ENCODE assay signal across 7 cellular contexts in genomic region chr7:27130540-27131389, GRCh38. TPM values are rescaled to one million over a fixed set of nuclear protein-coding genes. Genes with fewer than 3 reads are reported as not detected.
A peak's percentile ranks its signal among the peaks of the same experiment; 100 is the strongest.
DNase-seq lines count a peak whose midpoint lies in the region; ATAC-seq, FAIRE-seq and TF ChIP-seq lines count a peak whose summit lies in the region.

HOXA4 (minus strand) TSS chr7:27130757; CDS start chr7:27130733, 24 bp downstream.

- TF ChIP-seq POLR2A in H54 (IDR thresholded peaks at IDR 0.05; ENCODE audit: low read depth, low read length) (peak; percentile 88), testis (IDR thresholded peaks at IDR 0.05) (no peak)

- intact Hi-C loops in OCI-LY7 (cut with micrococcal nuclease; ENCODE audit: unreplicated experiment) (no loop called here), testis (cut with DNase I; ENCODE audit: low total_unique reads) (no loop called here)

- H4K20me1 ChIP-seq in OCI-LY7 (ENCODE audit: insufficient read depth, low read length): no peaks in the 10 kb centered on the region; the same call in 1 of the 2 replicates

- 5 to 7% methylated on average over 15 to 66 of the region's 67 CpGs for WGBS in testis, 2 donors

- CTCF ChIA-PET in OCI-LY7 (lab: Charles Lee; ENCODE audit: unreplicated experiment): interaction anchor here (1.8 kb wide), 1 partner anchor 20 kb away, joined by 5 read pairs; no protein-coding TSS in a partner anchor

- peak within 1 kb of the TSS; percentile 74 for H3K4me2 ChIP-seq in OCI-LY7 (ENCODE audit: low read length)

- TSS peak; percentile 94 for BruUV-seq in OCI-LY7 (replicated peaks; lab: Mats Ljungman, UMichigan)

- H3K9me3 ChIP-seq in OCI-LY7 (ENCODE audit: low read length) (no peaks in the 10 kb centered on the region), testis (no peaks in the 10 kb centered on the region)

- H3K4me3 ChIP-seq in OCI-LY7 (ENCODE audit: low read depth, low read length, poor library complexity, severe bottlenecking): peak within 1 kb of the TSS; percentile 76
- peak within 1 kb of the TSS; percentile 59 to 67 for H3K4me3 ChIP-seq in foreskin fibroblast (ENCODE audit: low read depth in 1 of 2, low read length in 2 of 2)
- H3K4me3 ChIP-seq in testis: peak within 1 kb of the TSS; percentile 57 to 75

- no peak for TF ChIP-seq CTCF in OCI-LY7 (conservative IDR thresholded peaks at IDR 0.05; ENCODE audit: low read length)
- no peak for TF ChIP-seq CTCF in foreskin fibroblast (IDR thresholded peaks at IDR 0.05; ENCODE audit: low read depth, low read length)
- no peak for TF ChIP-seq CTCF in omental fat pad (IDR thresholded peaks at IDR 0.05)
- TF ChIP-seq CTCF in testis (IDR thresholded peaks at IDR 0.05): no peak

- peaks cover 4% of the 10 kb centered on the region for H3K4me1 ChIP-seq in OCI-LY7 (ENCODE audit: insufficient read depth, low read length, poor library complexity, severe bottlenecking)
- no peaks in the 10 kb centered on the region for H3K4me1 ChIP-seq in testis

- H3K36me3 ChIP-seq in OCI-LY7 (ENCODE audit: insufficient read depth, low read length) (no peaks in the 10 kb centered on the region), testis (ENCODE audit: low read depth, missing control alignments) (no peaks in the 10 kb centered on the region)

- peak; percentile 98 for DNase-seq in H54 (ENCODE audit: insufficient read length, low spot score)
- DNase-seq in OCI-LY7 (ENCODE audit: low spot score): peak; percentile 73
- DNase-seq in activated T-helper 1 cell treated with anti-CD3 and anti-CD28 coated beads, Interleukin-2, amount 50 U/mL, for 16 hours (ENCODE audit: low read depth in 1 of 2, low spot score in 1 of 2): peak; percentile 50 to 57
- DNase-seq in foreskin fibroblast: peak; percentile 86 to 94
- peak; percentile 87 for DNase-seq in omental fat pad (ENCODE audit: low spot score)
- peak; percentile 88 for DNase-seq in testis

- POLR2A ChIA-PET in OCI-LY7 (lab: Charles Lee): interaction anchor here (0.6 to 1.5 kb wide), 10 partner anchors 11 to 441 kb away, joined by 3 to 11 read pairs (median 3); no protein-coding TSS in a partner anchor

- H3K27ac ChIP-seq in OCI-LY7 (ENCODE audit: low read depth, low read length, poor library complexity, severe bottlenecking) (peak within 1 kb of the TSS; percentile 14), testis (no peak within 1 kb of the TSS)

- no peaks in the 10 kb centered on the region for H3K79me2 ChIP-seq in OCI-LY7 (ENCODE audit: insufficient read depth, low read depth, low read length)

- no peaks in the 10 kb centered on the region for H3K9me2 ChIP-seq in OCI-LY7 (ENCODE audit: insufficient read depth, low read length)

- ATAC-seq in omental fat pad (ENCODE audit: low FRiP score) (peak; percentile 90), GM19324 (IDR thresholded peaks at IDR 0.05; ENCODE audit: low FRiP score, unreplicated experiment) (no peak)

- H2AFZ ChIP-seq in OCI-LY7 (ENCODE audit: low read length): peak within 1 kb of the TSS; percentile 79

- no peaks in the 10 kb centered on the region for H3K27me3 ChIP-seq in testis

- FAIRE-seq in H54 (lab: Jason Lieb, UNC): no peak

RNA-seq across cellular contexts. Expression of gene HOXA4, which starts in this region (rescaled TPM):
- 0.75 TPM in 1 of 2 replicates, not detected in the other for total RNA-seq in OCI-LY7 (2014; rRNA removed; shearing (Covaris generic))
- total RNA-seq in OCI-LY7 (2022): 1.6 and 2.0 TPM in 2 replicates
- 1 to 10 TPM; 1.6 to 5.7 (median 3.1) TPM for total RNA-seq in omental fat pad
- total RNA-seq in testis: 1 to 10 TPM; 1.7 to 3.4 TPM
- 3.3 TPM for polyA plus RNA-seq in testis (ENCODE audit: insufficient read depth, low read depth, low replicate concordance)
